ENCODE assay signal across 8 cellular contexts in genomic region chr3:184259878-184260570, GRCh38. TPM values are rescaled to one million over a fixed set of nuclear protein-coding genes. Genes with fewer than 3 reads are reported as not detected.
DNase-seq lines count a peak whose midpoint lies in the region; ATAC-seq and TF ChIP-seq lines count a peak whose summit lies in the region.

No MANE protein-coding gene starts in this region.

- H2AK5ac ChIP-seq in H9 (ENCODE audit: insufficient read length, low read length) = no peak overlapping the region

- no peak overlapping the region for H2BK12ac ChIP-seq in H9 (ENCODE audit: insufficient read length, low read depth, low read length)

- H3K4me3 Mint-ChIP-seq in H9 (peak overlapping the region; percentile 81 to 86), chondrocyte (ENCODE audit: unreplicated experiment) (peak overlapping the region; percentile 78)
- H3K4me3 Mint-ChIP-seq in T-helper 1 cell treated with Interleukin-12 subunit alpha and Interleukin-12 subunit beta and Interleukin-4 antibody, amounts not matched to agents 30 μg/mL and 1 μg/mL, for 36 hours = peak overlapping the region; percentile 81

- H3K4me2 ChIP-seq in H9 (ENCODE audit: insufficient read depth, insufficient read length, low read length) = peak overlapping the region; percentile 85

- no peaks in the 10 kb centered on the region for H3K79me1 ChIP-seq in H9 (ENCODE audit: insufficient read depth, low read depth, low read length, poor library complexity, severe bottlenecking)

- H3K9me3 Mint-ChIP-seq in H9 (no peaks in the 10 kb centered on the region), chondrocyte (ENCODE audit: low read depth) (no peaks in the 10 kb centered on the region)
- no peaks in the 10 kb centered on the region for H3K9me3 Mint-ChIP-seq in T-helper 1 cell treated with Interleukin-12 subunit alpha and Interleukin-12 subunit beta and Interleukin-4 antibody, amounts not matched to agents 30 μg/mL and 1 μg/mL, for 36 hours

- H3K9me3 ChIP-seq in H9 (ENCODE audit: control insufficient read depth, low read depth, low read length) (no peaks in the 10 kb centered on the region), left lung (no peaks in the 10 kb centered on the region), thoracic aorta (no peaks in the 10 kb centered on the region)

- no peak overlapping the region for H4K8ac ChIP-seq in H9 (replicated peaks; ENCODE audit: insufficient read length, low read depth, low read length)

- H2BK15ac ChIP-seq in H9 (ENCODE audit: low read depth, low read length) = no peak overlapping the region

- H2AFZ ChIP-seq in H9 (ENCODE audit: low read length) = no peak overlapping the region

- TF ChIP-seq CTCF in H9 (conservative IDR thresholded peaks at IDR 0.05) = no peak
- no peak for TF ChIP-seq CTCF in chondrocyte (IDR thresholded peaks at IDR 0.05)
- TF ChIP-seq CTCF in left lung (IDR thresholded peaks at IDR 0.05) = no peak
- TF ChIP-seq CTCF in thoracic aorta (IDR thresholded peaks at IDR 0.05) = no peak

- peaks cover 19 to 21% of the 10 kb centered on the region in 2 experiments for H3K4me1 Mint-ChIP-seq in H9
- H3K4me1 Mint-ChIP-seq in T-helper 1 cell treated with Interleukin-12 subunit alpha and Interleukin-12 subunit beta and Interleukin-4 antibody, amounts not matched to agents 30 μg/mL and 1 μg/mL, for 36 hours (ENCODE audit: low read depth) = peaks cover 20% of the 10 kb centered on the region
- peaks cover 21% of the 10 kb centered on the region for H3K4me1 Mint-ChIP-seq in chondrocyte (ENCODE audit: low read depth)

- H3K36me3 Mint-ChIP-seq in H9 (ENCODE audit: insufficient read depth in 1 of 3, low read depth in 3 of 3) (peaks cover 0 to 8% (median 2%) of the 10 kb centered on the region in 3 experiments; a peak in 3 of 7 replicates), chondrocyte (ENCODE audit: low read depth) (peaks cover 9% of the 10 kb centered on the region)
- H3K36me3 Mint-ChIP-seq in T-helper 1 cell treated with Interleukin-12 subunit alpha and Interleukin-12 subunit beta and Interleukin-4 antibody, amounts not matched to agents 30 μg/mL and 1 μg/mL, for 36 hours (ENCODE audit: low read depth) = peaks cover 5% of the 10 kb centered on the region

- no peak overlapping the region for H3K9ac ChIP-seq in H9 (ENCODE audit: extremely low read depth, insufficient read length, low read length)

- no peak overlapping the region for H4K5ac ChIP-seq in H9 (ENCODE audit: insufficient read length, low read depth, low read length)

- peak; percentile 79 for ATAC-seq in left lung
- ATAC-seq in thoracic aorta (ENCODE audit: insufficient number of reproducible peaks, low FRiP score, low read depth) = peak; percentile 46
- ATAC-seq in HG03039 (IDR thresholded peaks at IDR 0.05; ENCODE audit: unreplicated experiment) = no peak

- no peak overlapping the region for H3K4ac ChIP-seq in H9 (ENCODE audit: low read depth, low read length)

- no peak overlapping the region for H4K91ac ChIP-seq in H9 (ENCODE audit: insufficient read length, low read depth, low read length)

- H3K27ac ChIP-seq in H9 (ENCODE audit: insufficient read length, low read depth, low read length) (no peak overlapping the region), left lung (no peak overlapping the region), thoracic aorta (no peak overlapping the region)

- H3K27me3 ChIP-seq in H9 (ENCODE audit: insufficient read depth, low read length) = peaks cover 14% of the 10 kb centered on the region; the same call in 1 of the 2 replicates
- peaks cover 22 to 69% of the 10 kb centered on the region in 2 donors for H3K27me3 ChIP-seq in left lung
- peaks cover 18% of the 10 kb centered on the region for H3K27me3 ChIP-seq in thoracic aorta (replicated peaks; ENCODE audit: insufficient read depth)

- no peaks in the 10 kb centered on the region for H4K20me1 ChIP-seq in H9 (ENCODE audit: control insufficient read depth, insufficient read depth, insufficient read length)

- WGBS in H9 (ENCODE audit: extremely low coverage, insufficient read length, low lambda C conversion rate) = no CpG with 5 or more reads among the region's 85 CpGs

- no peaks in the 10 kb centered on the region for H3K79me2 ChIP-seq in H9 (ENCODE audit: insufficient read depth, low read length)

- no peak overlapping the region for H3K23ac ChIP-seq in H9 (ENCODE audit: insufficient read length, low read depth, low read length)

- no peak overlapping the region for H3K18ac ChIP-seq in H9 (ENCODE audit: insufficient read length, low read depth, low read length)

- DNase-seq in AG20443 (ENCODE audit: low spot score) = peak; percentile 89
- no peak for DNase-seq in H9
- DNase-seq in chondrocyte (ENCODE audit: low spot score) = peak; percentile 82
- DNase-seq in left lung = peak in 1 of 2 donors; percentile 85
- DNase-seq in thoracic aorta (ENCODE audit: low spot score) = no peak
- DNase-seq in effector CD8-positive, alpha-beta T cell (lab: John Stamatoyannopoulos, UW) = no peak

- H3K4me1 ChIP-seq in H9 (ENCODE audit: insufficient read depth, low read length) (no peaks in the 10 kb centered on the region), left lung (peaks cover 16 to 31% of the 10 kb centered on the region in 2 donors), thoracic aorta (ENCODE audit: control insufficient read depth in 1 of 2, low read depth in 2 of 2) (peaks cover 12 to 25% of the 10 kb centered on the region in 2 donors)

- peaks cover 70% of the 10 kb centered on the region for H3K27me3 Mint-ChIP-seq in H9 (ENCODE audit: low read depth)
- H3K27me3 Mint-ChIP-seq in T-helper 1 cell treated with Interleukin-12 subunit alpha and Interleukin-12 subunit beta and Interleukin-4 antibody, amounts not matched to agents 30 μg/mL and 1 μg/mL, for 36 hours (ENCODE audit: low read depth) = peaks cover 39% of the 10 kb centered on the region
- H3K27me3 Mint-ChIP-seq in chondrocyte (ENCODE audit: low read depth) = peaks cover 11% of the 10 kb centered on the region

- H3T11ph ChIP-seq in H9 (ENCODE audit: low read length) = no peak overlapping the region

- H3K4me3 ChIP-seq in left lung = no peak overlapping the region
- H3K4me3 ChIP-seq in thoracic aorta = peak overlapping the region; percentile 70

- H2BK120ac ChIP-seq in H9 (ENCODE audit: low read depth, low read length, poor library complexity, severe bottlenecking) = no peak overlapping the region

- H3K23me2 ChIP-seq in H9 (ENCODE audit: insufficient read length, low read depth, low read length, poor library complexity, severe bottlenecking) = peaks cover 21% of the 10 kb centered on the region

- no peak overlapping the region for H3K14ac ChIP-seq in H9 (ENCODE audit: insufficient read depth, low read length)

- H3K56ac ChIP-seq in H9 (ENCODE audit: insufficient read length, low read depth, low read length) = no peak overlapping the region

- peak overlapping the region in 1 of 3 experiments; percentile 12; a peak in 2 of 7 replicates for H3K27ac Mint-ChIP-seq in H9
- peak overlapping the region; percentile 36 for H3K27ac Mint-ChIP-seq in T-helper 1 cell treated with Interleukin-12 subunit alpha and Interleukin-12 subunit beta and Interleukin-4 antibody, amounts not matched to agents 30 μg/mL and 1 μg/mL, for 36 hours
- no peak overlapping the region for H3K27ac Mint-ChIP-seq in chondrocyte (ENCODE audit: unreplicated experiment)

- no peak overlapping the region for H2BK5ac ChIP-seq in H9 (ENCODE audit: insufficient read length, low read length)

- H3K36me3 ChIP-seq in left lung (peaks cover 0 to 15% of the 10 kb centered on the region in 2 donors), thoracic aorta (no peaks in the 10 kb centered on the region)

- H2BK20ac ChIP-seq in H9 (ENCODE audit: low read depth, low read length, poor library complexity, severe bottlenecking) = no peak overlapping the region

- intact Hi-C loops in left lung (cut with DNase I) = no loop called here

RNA-seq across cellular contexts. Expression of gene CAMK2N2, which starts 1.3 kb away (rescaled TPM):
- total RNA-seq in H9 (2021) (12.6 and 13.9 TPM in 2 replicates), chondrocyte (3.2 to 5.3 TPM (median 3.9 TPM) in 3 replicates), left lung (1 to 10 TPM in 1 of 2 donors, under 1 TPM in 1; 0.34 to 1.0 TPM), thoracic aorta (not detected)

RNA-seq across cellular contexts. Expression of gene EEF1AKMT4, which starts 10.6 kb away (rescaled TPM):
- total RNA-seq in H9 (2021) (8.1 and 9.8 TPM in 2 replicates), chondrocyte (4.3 to 5.0 TPM (median 4.4 TPM) in 3 replicates), left lung (1 to 10 TPM; 4.6 to 6.5 TPM), thoracic aorta (1 to 10 TPM; 3.8 to 4.0 TPM)

RNA-seq across cellular contexts. Expression of gene ALG3, which starts 11.3 kb away (rescaled TPM):
- 54.1 and 62.2 TPM in 2 replicates for total RNA-seq in H9 (2021)
- total RNA-seq in chondrocyte = 33.3 to 43.7 TPM (median 36.8 TPM) in 3 replicates
- total RNA-seq in left lung = 10 to 100 TPM; 35.3 to 57.2 TPM
- total RNA-seq in thoracic aorta = 10 to 100 TPM; 52.0 to 55.0 TPM

RNA-seq across cellular contexts. Expression of gene ECE2, which starts 15.8 kb away (rescaled TPM):
- total RNA-seq in H9 (2021) = not detected in 2 replicates
- total RNA-seq in chondrocyte = not detected in 3 replicates
- total RNA-seq in left lung = not detected
- total RNA-seq in thoracic aorta = not detected

RNA-seq across cellular contexts. Expression of gene VWA5B2, which starts 30.6 kb away (rescaled TPM):
- total RNA-seq in H9 (2021) = 2.7 TPM in 2 replicates
- total RNA-seq in chondrocyte = 0.25 TPM in 1 of 3 replicates, not detected in the others
- under 1 TPM in 1 of 2 donors, not detected in 1; 0.31 TPM for total RNA-seq in left lung
- not detected for total RNA-seq in thoracic aorta

Comparison
In these comparisons a context has a peak if more than half of its experiments do, and no peak if none do; other contexts are left out.
1. DNase-seq: peak in AG20443 (single experiment) and chondrocyte (single experiment); none in H9 (single experiment), thoracic aorta (single experiment) and effector CD8-positive, alpha-beta T cell (single experiment).
2. Peak in every context shown above with its lines, with median percentiles within 50 percentile points of each other: H3K4me3 Mint-ChIP-seq.